In the genomic region with DNA sequence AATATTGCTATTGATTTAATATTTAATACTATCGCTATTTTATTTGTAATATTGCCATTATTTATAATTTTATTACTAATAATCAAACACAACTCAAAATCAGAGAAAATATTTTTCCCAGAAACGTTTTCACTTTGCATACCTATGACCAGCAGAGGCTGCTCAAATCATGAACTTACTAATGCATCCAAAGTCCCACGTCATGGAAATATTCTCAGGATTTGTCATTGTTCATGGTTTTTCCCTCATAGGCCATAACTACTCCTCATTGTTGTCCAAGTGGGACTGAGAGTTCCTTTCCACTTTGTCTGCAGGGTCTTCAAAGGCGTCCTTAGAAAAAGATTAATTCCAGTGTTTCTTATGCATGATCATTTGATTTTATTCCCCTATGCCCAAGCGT, we compare ENCODE assay signal across 14 cellular contexts.
DNase-seq lines count a peak whose midpoint lies in the region; ATAC-seq, FAIRE-seq and TF ChIP-seq lines count a peak whose summit lies in the region.
"Had no signal": no experiment of that assay in that cellular context is flagged by ENCODE, and none has a peak within 500 bp of the region (broad histone marks: within the 10 kb centered on the region; RNA-seq: fewer than 3 reads in every experiment).

No MANE protein-coding gene starts in this region.

- no peak overlapping the region for H3K9ac ChIP-seq in K562 (ENCODE audit: insufficient read depth in 1 of 2, low read depth in 2 of 2, low read length in 2 of 2)

- 2% methylated on average over 5 of the region's 5 CpGs for WGBS in K562 (ENCODE audit: insufficient coverage, low coverage, missing lambda C conversion rate)

- no peaks in the 10 kb centered on the region; the same call in 1 of the 2 replicates for H4K20me1 ChIP-seq in K562 (replicated peaks; ENCODE audit: control insufficient read depth, insufficient read depth, low read length)

- TF ChIP-seq POLR2A in K562 (conservative IDR thresholded peaks at IDR 0.05) = no peak

- TF ChIP-seq EP300 in K562 (IDR thresholded peaks at IDR 0.05; ENCODE audit: low read length) = no peak

- no peak for ATAC-seq in K562
- ATAC-seq in HG03045 (IDR thresholded peaks at IDR 0.05; ENCODE audit: unreplicated experiment) = no peak
- ATAC-seq: stimulated activated naive CD8-positive, alpha-beta T cell treated with anti-CD3 and anti-CD28 coated beads, Interleukin-15, Interleukin-2, amounts not matched to agents 100 U/mL and 50 U/mL, for 24 hours had no signal

- FAIRE-seq in K562 (lab: Jason Lieb, UNC) = peak; percentile 51

- in situ Hi-C loops in K562 (cut with MboI) = no loop called here

- no peak overlapping the region for H3K4me3 ChIP-seq in K562
- H3K4me3 ChIP-seq: MG63, Peyer's patch had no signal

- no peaks in the 10 kb centered on the region for H3K4me1 ChIP-seq in K562 (replicated peaks in 1 of 2; ENCODE audit: control insufficient read depth in 2 of 2, insufficient read depth in 2 of 2, low read length in 2 of 2)
- H3K4me1 ChIP-seq: Peyer's patch had no signal

- H3K9me1 ChIP-seq in K562 (ENCODE audit: control insufficient read depth, insufficient read depth, low read length) = no peaks in the 10 kb centered on the region

- CTCF ChIA-PET in K562 (lab: Yijun Ruan, JAX; ENCODE audit: low intra/inter-chr PET ratio) = no interaction called here

- POLR2A ChIA-PET in K562 (lab: Yijun Ruan, JAX) = no interaction called here

- H3K27ac ChIP-seq in K562 (ENCODE audit: extremely low read depth, low read depth, low read length) = no peak overlapping the region
- H3K27ac ChIP-seq: Peyer's patch had no signal

- H3K27me3 ChIP-seq in K562 (ENCODE audit: control insufficient read depth in 2 of 2, insufficient read depth in 2 of 2, low read length in 2 of 2) = peaks cover 2 to 18% of the 10 kb centered on the region in 2 experiments; a peak in 4 of 5 replicates
- H3K27me3 ChIP-seq: MG63, Peyer's patch had no signal

- H3K79me2 ChIP-seq in K562 (ENCODE audit: control insufficient read depth, insufficient read depth, low read length) = no peaks in the 10 kb centered on the region

- TF ChIP-seq RAD21 in K562 (CRISPR knock-in tag; conservative IDR thresholded peaks at IDR 0.05 in 1 of 2, IDR thresholded peaks at IDR 0.05 in 1 of 2) = no peak

- BruUV-seq in K562 (replicated peaks; lab: Mats Ljungman, UMichigan) = no TSS peak

- no peak; a peak in 1 of 6 replicates for TF ChIP-seq CTCF in K562 (IDR thresholded peaks at IDR 0.05 in 2 of 3, conservative IDR thresholded peaks at IDR 0.05 in 1 of 3; ENCODE audit: insufficient read depth in 2 of 3, low read depth in 1 of 3, low read length in 3 of 3)

- H2AFZ ChIP-seq in K562 (ENCODE audit: low read depth, low read length) = no peak overlapping the region

- peak; percentile 83 for DNase-seq in AG08396 (ENCODE audit: low spot score)
- peak; percentile 25 for DNase-seq in HT-29 (ENCODE audit: low spot score)
- no peak for DNase-seq in K562 (ENCODE audit: extremely low read depth in 1 of 4, low spot score in 3 of 4)
- peak; percentile 1 for DNase-seq in kidney glomerular epithelial cell (lab: John Stamatoyannopoulos, UW)
- DNase-seq in stimulated activated naive CD4-positive, alpha-beta T cell treated with Interleukin-2 at 50 U/mL for 16 hours (lab: John Stamatoyannopoulos, UW) = no peak
- no peak for DNase-seq in occipital lobe (lab: John Stamatoyannopoulos, UW)
- DNase-seq in NCI-H526 treated with DMSO at 0.1 percent for 48 hours (lab: John Stamatoyannopoulos, UW) = no peak
- DNase-seq: activated naive CD8-positive, alpha-beta T cell treated with anti-CD3 and anti-CD28 coated beads, Interleukin-2, amount 10 ng/mL, durations not matched to agents 7 days and 5 days; NCI-H2227 treated with DMSO at 0.1 percent for 48 hours; Peyer's patch; stimulated activated CD4-positive, alpha-beta T cell treated with anti-CD3 and anti-CD28 coated beads, Interleukin-2, amount 100 ng/mL, for 24 hours; stimulated activated naive CD8-positive, alpha-beta T cell treated with anti-CD3 and anti-CD28 coated beads, Interleukin-15, Interleukin-2, amounts not matched to agents 100 U/mL and 50 U/mL, for 24 hours had no signal

- intact Hi-C loops in K562 (cut with micrococcal nuclease) = no loop called here

- H3K9me3 ChIP-seq in K562 (replicated peaks; ENCODE audit: control insufficient read depth, insufficient read depth, low read depth, low read length) = no peaks in the 10 kb centered on the region
- H3K9me3 ChIP-seq: Peyer's patch had no signal

- H3K4me2 ChIP-seq in K562 (ENCODE audit: insufficient read depth, low read length) = no peak overlapping the region

- no peaks in the 10 kb centered on the region for H3K36me3 ChIP-seq in K562 (ENCODE audit: control insufficient read depth, insufficient read depth, low read length)
- H3K36me3 ChIP-seq: MG63, Peyer's patch had no signal

TF ChIP-seq in K562, 482 proteins besides CTCF, POLR2A, EP300 and RAD21:
- TF ChIP-seq, protein P1, sequence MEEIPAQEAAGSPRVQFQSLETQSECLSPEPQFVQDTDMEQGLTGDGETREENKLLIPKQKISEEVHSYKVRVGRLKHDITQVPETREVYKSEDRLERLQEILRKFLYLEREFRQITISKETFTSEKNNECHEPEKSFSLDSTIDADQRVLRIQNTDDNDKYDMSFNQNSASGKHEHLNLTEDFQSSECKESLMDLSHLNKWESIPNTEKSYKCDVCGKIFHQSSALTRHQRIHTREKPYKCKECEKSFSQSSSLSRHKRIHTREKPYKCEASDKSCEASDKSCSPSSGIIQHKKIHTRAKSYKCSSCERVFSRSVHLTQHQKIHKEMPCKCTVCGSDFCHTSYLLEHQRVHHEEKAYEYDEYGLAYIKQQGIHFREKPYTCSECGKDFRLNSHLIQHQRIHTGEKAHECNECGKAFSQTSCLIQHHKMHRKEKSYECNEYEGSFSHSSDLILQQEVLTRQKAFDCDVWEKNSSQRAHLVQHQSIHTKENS (CRISPR knock-in tag; IDR thresholded peaks at IDR 0.05) = no peak
- TF ChIP-seq, protein P2, sequence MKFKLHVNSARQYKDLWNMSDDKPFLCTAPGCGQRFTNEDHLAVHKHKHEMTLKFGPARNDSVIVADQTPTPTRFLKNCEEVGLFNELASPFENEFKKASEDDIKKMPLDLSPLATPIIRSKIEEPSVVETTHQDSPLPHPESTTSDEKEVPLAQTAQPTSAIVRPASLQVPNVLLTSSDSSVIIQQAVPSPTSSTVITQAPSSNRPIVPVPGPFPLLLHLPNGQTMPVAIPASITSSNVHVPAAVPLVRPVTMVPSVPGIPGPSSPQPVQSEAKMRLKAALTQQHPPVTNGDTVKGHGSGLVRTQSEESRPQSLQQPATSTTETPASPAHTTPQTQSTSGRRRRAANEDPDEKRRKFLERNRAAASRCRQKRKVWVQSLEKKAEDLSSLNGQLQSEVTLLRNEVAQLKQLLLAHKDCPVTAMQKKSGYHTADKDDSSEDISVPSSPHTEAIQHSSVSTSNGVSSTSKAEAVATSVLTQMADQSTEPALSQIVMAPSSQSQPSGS (CRISPR knock-in tag; IDR thresholded peaks at IDR 0.05) = no peak
- TF ChIP-seq TRIM28 (IDR thresholded peaks at IDR 0.05) (no peak), SAFB (IDR thresholded peaks at IDR 0.05; ENCODE audit: borderline replicate concordance, low read depth, low read length) (no peak), CBX2 (IDR thresholded peaks at IDR 0.05; ENCODE audit: insufficient read depth, low read length, poor library complexity, severe bottlenecking) (no peak)
- TF ChIP-seq, protein P3, sequence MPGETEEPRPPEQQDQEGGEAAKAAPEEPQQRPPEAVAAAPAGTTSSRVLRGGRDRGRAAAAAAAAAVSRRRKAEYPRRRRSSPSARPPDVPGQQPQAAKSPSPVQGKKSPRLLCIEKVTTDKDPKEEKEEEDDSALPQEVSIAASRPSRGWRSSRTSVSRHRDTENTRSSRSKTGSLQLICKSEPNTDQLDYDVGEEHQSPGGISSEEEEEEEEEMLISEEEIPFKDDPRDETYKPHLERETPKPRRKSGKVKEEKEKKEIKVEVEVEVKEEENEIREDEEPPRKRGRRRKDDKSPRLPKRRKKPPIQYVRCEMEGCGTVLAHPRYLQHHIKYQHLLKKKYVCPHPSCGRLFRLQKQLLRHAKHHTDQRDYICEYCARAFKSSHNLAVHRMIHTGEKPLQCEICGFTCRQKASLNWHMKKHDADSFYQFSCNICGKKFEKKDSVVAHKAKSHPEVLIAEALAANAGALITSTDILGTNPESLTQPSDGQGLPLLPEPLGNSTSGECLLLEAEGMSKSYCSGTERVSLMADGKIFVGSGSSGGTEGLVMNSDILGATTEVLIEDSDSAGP (CRISPR knock-in tag; IDR thresholded peaks at IDR 0.05) = no peak

Comparison
In these comparisons a context has a peak if more than half of its experiments do, and no peak if none do; other contexts are left out.
1. DNase-seq: peak in AG08396 (single experiment), HT-29 (single experiment) and kidney glomerular epithelial cell (single experiment); none in K562 (0 of 4), stimulated activated naive CD4-positive, alpha-beta T cell treated with Interleukin-2 at 50 U/mL for 16 hours (single experiment), occipital lobe (single experiment) and NCI-H526 treated with DMSO at 0.1 percent for 48 hours (single experiment).